ENCODE assay signal across 23 cellular contexts in the genomic region with DNA sequence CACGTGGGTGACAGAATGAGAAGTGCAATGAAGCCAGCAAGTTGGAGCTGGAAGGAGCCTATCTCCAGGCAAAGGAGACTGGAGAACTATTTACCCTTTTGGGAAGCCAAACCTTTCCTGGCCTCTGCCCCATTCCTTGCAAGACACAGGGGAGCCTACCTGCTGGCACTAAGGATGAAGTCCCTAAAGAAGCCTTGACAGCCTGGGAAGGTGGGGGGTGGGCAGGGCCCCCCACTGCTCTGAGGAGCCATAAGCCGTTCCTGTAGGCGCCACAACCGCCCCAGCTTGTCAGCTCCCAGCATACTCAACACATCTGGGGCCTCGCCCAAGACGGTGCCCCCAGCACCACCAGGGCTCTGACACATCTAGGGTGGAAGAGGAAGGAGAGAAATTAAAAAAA.
"Had no signal": no experiment of that assay in that cellular context is flagged by ENCODE, and none has a peak within 500 bp of the region (broad histone marks: within the 10 kb centered on the region; RNA-seq: fewer than 3 reads in every experiment).

No MANE protein-coding gene starts in this region.

- DNase-seq: cerebellar nuclear complex; colonic mucosa; dermis blood vessel endothelial cell; erythroblast; foreskin keratinocyte; hippocampal formation; left colon; left ventricle myocardium superior; mesendoderm; naive B cell; nucleus accumbens; sigmoid colon; stimulated activated CD4-positive, alpha-beta T cell treated with anti-CD3 and anti-CD28 coated beads, Interleukin-2, amount 100 ng/mL, for 24 hours; stimulated activated CD4-positive, alpha-beta T cell treated with anti-CD3 and anti-CD28 coated beads, Interleukin-4, amount 100 ng/mL, for 4 hours; stimulated activated naive CD4-positive, alpha-beta T cell; thyroid gland; upper lobe of left lung; uterus had no signal

- H3K27ac ChIP-seq: colonic mucosa, foreskin keratinocyte, parathyroid adenoma, prostate gland, sigmoid colon, skin epidermis, suprapubic skin, thyroid gland, upper lobe of left lung, uterus had no signal

- H3K27me3 ChIP-seq: colonic mucosa, foreskin keratinocyte, sigmoid colon, suprapubic skin, thyroid gland, upper lobe of left lung, uterus had no signal

- H3K9me3 Mint-ChIP-seq: naive B cell had no signal

- FAIRE-seq: endothelial cell of umbilical vein had no signal

- ATAC-seq: foreskin keratinocyte, left colon, left ventricle myocardium superior had no signal

- H3K9me3 ChIP-seq: colonic mucosa, prostate gland, sigmoid colon, suprapubic skin, thyroid gland, upper lobe of left lung, uterus had no signal

- H3K4me1 ChIP-seq: foreskin keratinocyte, parathyroid adenoma, prostate gland, uterus had no signal

- H3K9ac ChIP-seq: parathyroid adenoma had no signal

- H3K36me3 ChIP-seq: uterus had no signal

- H3K79me2 ChIP-seq: parathyroid adenoma had no signal

- H2AFZ ChIP-seq: parathyroid adenoma had no signal

- H3K4me3 ChIP-seq: colonic mucosa, prostate gland, sigmoid colon, skin epidermis, suprapubic skin, thyroid gland, upper lobe of left lung, uterus had no signal

- H3K27me3 Mint-ChIP-seq: naive B cell had no signal
